Comparison of ENCODE assay signal across 1 cellular context in genomic region chr3:66499881-66500574, GRCh38.
A peak's percentile ranks its signal among the peaks of the same experiment; 100 is the strongest.
TF ChIP-seq lines count a peak whose summit lies in the region.

No MANE protein-coding gene starts in this region.

TF ChIP-seq in HEK293, 187 proteins besides CTCF, POLR2A, EP300 and RAD21 (continued from another document):
- TF ChIP-seq ZFP3 (tag by site-specific recombination; IDR thresholded peaks at IDR 0.05; ENCODE audit: low read depth), result no peak
- TF ChIP-seq ZNF473 (tag by site-specific recombination; IDR thresholded peaks at IDR 0.05), result no peak
- peak; percentile 79 for TF ChIP-seq GLIS2 (tag by site-specific recombination; IDR thresholded peaks at IDR 0.05)
- no peak for TF ChIP-seq FEZF1 (tag by site-specific recombination; IDR thresholded peaks at IDR 0.05)
- TF ChIP-seq ZNF692 (tag by site-specific recombination; IDR thresholded peaks at IDR 0.05), result no peak
- no peak for TF ChIP-seq ZNF266 (tag by site-specific recombination; IDR thresholded peaks at IDR 0.05; ENCODE audit: low read depth)
- TF ChIP-seq GLIS1 (tag by site-specific recombination; IDR thresholded peaks at IDR 0.05), result peak; percentile 49
- TF ChIP-seq MZF1 (tag by site-specific recombination; IDR thresholded peaks at IDR 0.05; ENCODE audit: borderline replicate concordance), result no peak
- TF ChIP-seq ZBTB10 (tag by site-specific recombination; IDR thresholded peaks at IDR 0.05), result peak; percentile 56; the same call in 1 of the 2 replicates
- TF ChIP-seq ZFHX2 (tag by site-specific recombination; conservative IDR thresholded peaks at IDR 0.05), result peak; percentile 98
- no peak for TF ChIP-seq ZBTB44 (tag by site-specific recombination; IDR thresholded peaks at IDR 0.05)
- no peak for TF ChIP-seq ZNF280D (tag by site-specific recombination; IDR thresholded peaks at IDR 0.05)
- peak; percentile 45; the same call in 1 of the 2 replicates for TF ChIP-seq ZNF501 (tag by site-specific recombination; IDR thresholded peaks at IDR 0.05)
- no peak for TF ChIP-seq ZNF544 (tag by site-specific recombination; IDR thresholded peaks at IDR 0.05)
- TF ChIP-seq SP7 (tag by site-specific recombination; IDR thresholded peaks at IDR 0.05), result no peak
- peak; percentile 47 for TF ChIP-seq KLF1 (tag by site-specific recombination; IDR thresholded peaks at IDR 0.05)
- TF ChIP-seq ZNF133 (tag by site-specific recombination; IDR thresholded peaks at IDR 0.05), result no peak
- no peak; the same call in 1 of the 2 replicates for TF ChIP-seq ZNF777 (tag by site-specific recombination; IDR thresholded peaks at IDR 0.05; ENCODE audit: borderline replicate concordance)
